Comparison of ENCODE assay signal across 9 cellular contexts in genomic region chr18:63192171-63192884, GRCh38.
DNase-seq lines count a peak whose midpoint lies in the region; ATAC-seq and TF ChIP-seq lines count a peak whose summit lies in the region.
"Had no signal": no experiment of that assay in that cellular context is flagged by ENCODE, and none has a peak within 500 bp of the region (broad histone marks: within the 10 kb centered on the region; RNA-seq: fewer than 3 reads in every experiment).

No MANE protein-coding gene starts in this region.

- H3K27ac Mint-ChIP-seq in naive B cell: peak overlapping the region; percentile 44 to 95 (median 80)

- H3K36me3 ChIP-seq in PC-9 (ENCODE audit: low read depth): no peaks in the 10 kb centered on the region

- H3K27me3 Mint-ChIP-seq in naive B cell: no peaks in the 10 kb centered on the region

- no peak overlapping the region for H3K27ac ChIP-seq in PC-9

- H4K20me1 ChIP-seq in PC-9 (ENCODE audit: insufficient read depth): no peaks in the 10 kb centered on the region

- H3K9me2 ChIP-seq in PC-9 (ENCODE audit: insufficient read depth): no peaks in the 10 kb centered on the region
- H3K9me2 ChIP-seq: SK-N-SH had no signal

- H3K4me3 Mint-ChIP-seq in naive B cell: peak overlapping the region in 1 of 8 donors; percentile 67

- H3K79me2 ChIP-seq in PC-9 (ENCODE audit: low read depth): no peaks in the 10 kb centered on the region

- H3K4me2 ChIP-seq in PC-9: no peak overlapping the region
- H3K4me2 ChIP-seq: SK-N-SH had no signal

- no peaks in the 10 kb centered on the region for H3K9me3 ChIP-seq in PC-9 (ENCODE audit: insufficient read depth, low read depth)
- H3K9me3 ChIP-seq: SK-N-SH had no signal

- no peak for TF ChIP-seq POLR2A in NB4 (IDR thresholded peaks at IDR 0.05; ENCODE audit: extremely low read depth, insufficient read length)

- DNase-seq in SIG-M5 treated with dmso at 0.1 percent for 504 hours (lab: John Stamatoyannopoulos, UW; ENCODE audit: unreplicated experiment): peak; percentile 38
- no peak for DNase-seq in SIG-M5 (lab: John Stamatoyannopoulos, UW)
- DNase-seq in NB4 (ENCODE audit: low read depth): peak; percentile 46
- DNase-seq in naive B cell: no peak
- DNase-seq in PC-9: no peak
- DNase-seq in iPS-NIHi7 (ENCODE audit: extremely low spot score): no peak
- DNase-seq in EL: no peak
- DNase-seq: SK-N-SH had no signal

- TF ChIP-seq CTCF in NB4 (IDR thresholded peaks at IDR 0.05; ENCODE audit: low read depth, low read length) (no peak), PC-9 (conservative IDR thresholded peaks at IDR 0.05) (no peak)

- ATAC-seq in HG02678 (IDR thresholded peaks at IDR 0.05; ENCODE audit: unreplicated experiment) (peak; percentile 33), naive B cell (ENCODE audit: low read depth in 2 of 2) (peak; percentile 43 to 48)

- no peak overlapping the region for H3K4me3 ChIP-seq in NB4 (ENCODE audit: low read depth, low read length)
- H3K4me3 ChIP-seq in PC-9: no peak overlapping the region

- H3K27me3 ChIP-seq in PC-9 (ENCODE audit: insufficient read depth, low read depth): no peaks in the 10 kb centered on the region

- peaks cover 0 to 2% (median 0%) of the 10 kb centered on the region in 7 donors for H3K9me3 Mint-ChIP-seq in naive B cell

- CTCF ChIA-PET in PC-9 (lab: Charles Lee): interaction anchor here (0.5 kb wide), 1 partner anchor 202 kb away, joined by 3 read pairs; no protein-coding TSS in a partner anchor

- peaks cover 31 to 58% (median 43%) of the 10 kb centered on the region in 3 donors for H3K4me1 Mint-ChIP-seq in naive B cell

- BruUV-seq in PC-9 (replicated peaks; lab: Mats Ljungman, UMichigan): no TSS peak

- H3K4me1 ChIP-seq in PC-9 (replicated peaks; ENCODE audit: insufficient read depth): no peaks in the 10 kb centered on the region

- H3K36me3 Mint-ChIP-seq in naive B cell: no peaks in the 10 kb centered on the region

- H3F3A ChIP-seq in PC-9 (ENCODE audit: insufficient read depth, low read depth): no peaks in the 10 kb centered on the region

- H2AFZ ChIP-seq in PC-9: no peak overlapping the region

- POLR2A ChIA-PET in PC-9 (lab: Charles Lee; ENCODE audit: unreplicated experiment): no interaction called here

- intact Hi-C loops in PC-9 (cut with micrococcal nuclease; ENCODE audit: unreplicated experiment): no loop called here

Comparison
In these comparisons a context has a peak if more than half of its experiments do, and no peak if none do; other contexts are left out.
1. DNase-seq: peak in SIG-M5 treated with dmso at 0.1 percent for 504 hours (single experiment) and NB4 (single experiment); none in SIG-M5 (single experiment), naive B cell (single experiment), PC-9 (0 of 2), iPS-NIHi7 (single experiment) and EL (single experiment).